In genomic region chr1:176602388-176603004, GRCh38 we compare ENCODE assay signal across 24 cellular contexts.
DNase-seq lines count a peak whose midpoint lies in the region; ATAC-seq, FAIRE-seq and TF ChIP-seq lines count a peak whose summit lies in the region.
"Had no signal": no experiment of that assay in that cellular context is flagged by ENCODE, and none has a peak within 500 bp of the region (broad histone marks: within the 10 kb centered on the region; RNA-seq: fewer than 3 reads in every experiment).

No MANE protein-coding gene starts in this region.

- H4K5ac ChIP-seq in mesendoderm (ENCODE audit: low read length) = no peak overlapping the region

- no peak overlapping the region for H2BK120ac ChIP-seq in mesendoderm (ENCODE audit: low read depth, low read length)

- no peaks in the 10 kb centered on the region for H3K9me3 ChIP-seq in adipocyte (ENCODE audit: control insufficient read depth, low read length)
- no peaks in the 10 kb centered on the region for H3K9me3 ChIP-seq in pancreas

- no peak overlapping the region for H3K4ac ChIP-seq in mesendoderm (ENCODE audit: low read depth, low read length)

- no peaks in the 10 kb centered on the region for H3K79me1 ChIP-seq in mesendoderm (ENCODE audit: low read length)

- no peak overlapping the region for H2AK5ac ChIP-seq in mesendoderm (ENCODE audit: low read length)

- no peak for FAIRE-seq in pancreas (lab: Jason Lieb, UNC)
- FAIRE-seq: GM18507, K562 had no signal

- no peaks in the 10 kb centered on the region for H3K79me2 ChIP-seq in mesendoderm (ENCODE audit: control insufficient read depth, insufficient read depth, low read length)

- no peak overlapping the region for H4K8ac ChIP-seq in mesendoderm (ENCODE audit: low read depth, low read length)

- no peak overlapping the region for H3K18ac ChIP-seq in mesendoderm (ENCODE audit: low read length)

- WGBS in pancreas, 2 donors = 13 to 18% methylated on average over 5 of the region's 5 CpGs
- WGBS in mesendoderm (ENCODE audit: extremely low coverage, insufficient coverage, low lambda C conversion rate) = no CpG with 5 or more reads among the region's 5 CpGs

- no peak overlapping the region for H3K23ac ChIP-seq in mesendoderm (ENCODE audit: low read length)

- ATAC-seq in pancreas (peak; percentile 61 to 87 (median 81)), HG02610 (IDR thresholded peaks at IDR 0.05; ENCODE audit: unreplicated experiment) (no peak)
- ATAC-seq: CD8-positive, alpha-beta T cell; GM23338; K562 had no signal

- DNase-seq in adipocyte (ENCODE audit: low read depth) = no peak
- peak; percentile 47 for DNase-seq in fibroblast of the aortic adventitia (ENCODE audit: low read depth)
- peak; percentile 68 for DNase-seq in left kidney (ENCODE audit: low read depth, low spot score)
- peak in 1 of 6 donors; percentile 13 for DNase-seq in pancreas
- no peak for DNase-seq in mesendoderm
- DNase-seq in NCI-H2227 treated with DMSO at 0.1 percent for 48 hours (lab: John Stamatoyannopoulos, UW) = no peak
- no peak for DNase-seq in COR-L47 (lab: John Stamatoyannopoulos, UW)
- DNase-seq: CD8-positive, alpha-beta T cell; DMS79 treated with DMSO at 0.1 percent for 48 hours; H9; Kasumi-1; NCI-H1092 treated with DMSO at 0.1 percent for 48 hours; NCI-H1436 treated with DMSO at 0.1 percent for 48 hours; NCI-H187 treated with DMSO at 0.1 percent for 48 hours; NCI-H2171 treated with DMSO at 0.1 percent for 48 hours; NCI-H524; NCI-H774; PC-9; Right ventricle myocardium superior had no signal

- H3K4me3 ChIP-seq in adipocyte (ENCODE audit: low read length) (peak overlapping the region; percentile 9), fibroblast of the aortic adventitia (ENCODE audit: low read depth, low read length) (no peak overlapping the region), pancreas (no peak overlapping the region), mesendoderm (ENCODE audit: low read length) (no peak overlapping the region)
- H3K4me3 ChIP-seq: GM23338, K562, PC-9 had no signal

- no peak overlapping the region for H2BK15ac ChIP-seq in mesendoderm (replicated peaks; ENCODE audit: low read depth)

- no peak overlapping the region for H2BK5ac ChIP-seq in mesendoderm (ENCODE audit: low read length)

- TF ChIP-seq CTCF in fibroblast of the aortic adventitia (IDR thresholded peaks at IDR 0.05; ENCODE audit: insufficient read depth, low read length) = no peak
- TF ChIP-seq CTCF in pancreas (IDR thresholded peaks at IDR 0.05) = no peak

- no peaks in the 10 kb centered on the region for H3K36me3 ChIP-seq in adipocyte (ENCODE audit: control insufficient read depth, insufficient read depth, low read length, severe bottlenecking)
- H3K36me3 ChIP-seq in pancreas = no peaks in the 10 kb centered on the region
- no peaks in the 10 kb centered on the region for H3K36me3 ChIP-seq in mesendoderm (ENCODE audit: control insufficient read depth, insufficient read depth, low read length)

- H3K4me1 ChIP-seq in adipocyte (ENCODE audit: control insufficient read depth, insufficient read depth, low read length) (peaks cover 42% of the 10 kb centered on the region), pancreas (peaks cover 3 to 8% (median 3%) of the 10 kb centered on the region in 3 donors), mesendoderm (ENCODE audit: control insufficient read depth, low read depth, low read length) (no peaks in the 10 kb centered on the region)

- H3K4me2 ChIP-seq in mesendoderm (ENCODE audit: low read length) = no peak overlapping the region
- H3K4me2 ChIP-seq: GM23338, PC-9 had no signal

- H3K27me3 ChIP-seq in adipocyte (replicated peaks; ENCODE audit: control insufficient read depth, insufficient read depth, low read length) (no peaks in the 10 kb centered on the region), pancreas (no peaks in the 10 kb centered on the region), mesendoderm (ENCODE audit: insufficient read depth, low read length, poor library complexity) (no peaks in the 10 kb centered on the region)

- H3K56ac ChIP-seq in mesendoderm (ENCODE audit: low read length) = no peak overlapping the region

- H3K27ac ChIP-seq in pancreas = peak overlapping the region in 2 of 4 donors; percentile 27 to 54
- H3K27ac ChIP-seq in mesendoderm (ENCODE audit: low read depth, low read length) = no peak overlapping the region
- H3K27ac ChIP-seq: C4-2B, PC-9 had no signal

- intact Hi-C loops in pancreas (cut with DNase I) = no loop called here

- H3K9ac ChIP-seq in adipocyte (ENCODE audit: low read length) (peak overlapping the region; percentile 4), mesendoderm (ENCODE audit: low read length) (no peak overlapping the region)

Comparison
In these comparisons a context has a peak if more than half of its experiments do, and no peak if none do; other contexts are left out.
1. DNase-seq: peak in fibroblast of the aortic adventitia (single experiment) and left kidney (single experiment); none in adipocyte (single experiment), mesendoderm (single experiment), NCI-H2227 treated with DMSO at 0.1 percent for 48 hours (single experiment) and COR-L47 (single experiment).